Comparison of ENCODE assay signal across 34 cellular contexts in the genomic region with DNA sequence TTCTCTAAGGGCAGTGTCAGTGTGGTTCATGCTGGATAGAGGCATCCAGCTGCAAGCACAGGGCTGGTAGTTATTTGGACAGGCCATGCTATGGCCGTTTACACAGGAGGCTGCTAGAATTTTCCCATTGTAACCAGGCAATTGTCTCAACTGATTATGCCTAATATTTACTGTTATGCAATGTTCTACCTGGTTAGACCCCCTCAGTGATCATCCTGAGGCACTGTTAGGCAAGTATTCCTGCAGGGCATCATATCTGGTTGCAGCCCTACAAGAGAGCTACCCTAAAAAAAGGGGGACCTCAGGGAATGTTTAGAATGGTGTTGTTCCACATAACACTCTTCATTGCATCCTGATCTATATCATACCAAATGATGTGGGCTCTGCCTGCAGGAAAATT.
"Had no signal": no experiment of that assay in that cellular context is flagged by ENCODE, and none has a peak within 500 bp of the region (broad histone marks: within the 10 kb centered on the region; RNA-seq: fewer than 3 reads in every experiment).

No MANE protein-coding gene starts in this region.

- H3K27me3 ChIP-seq: MG63 had no signal

- H3K9ac ChIP-seq: KMS-11 had no signal

- H3K4me2 ChIP-seq: KMS-11 had no signal

- H3K4me3 ChIP-seq: MG63 had no signal

- H3K9me3 ChIP-seq: MG63 had no signal

- H3K27ac ChIP-seq: KMS-11 had no signal

- DNase-seq: Karpas-422, Kasumi-1, KG1, MG63, MM.1S, MV-4-11, NCI-H1048, NCI-H1092, NCI-H1092 treated with DMSO at 0.1 percent for 48 hours, NCI-H1105, NCI-H1105 treated with DMSO at 0.1 percent for 48 hours, NCI-H1417, NCI-H1417 treated with DMSO at 0.1 percent for 48 hours, NCI-H1436, NCI-H1436 treated with DMSO at 0.1 percent for 48 hours, NCI-H146, NCI-H1694, NCI-H1694 treated with DMSO at 0.1 percent for 48 hours, NCI-H187, NCI-H187 treated with DMSO at 0.1 percent for 48 hours, NCI-H1930, NCI-H2029, NCI-H2029 treated with DMSO at 0.1 percent for 48 hours, NCI-H2081, NCI-H2081 treated with DMSO at 0.1 percent for 48 hours, NCI-H2107, NCI-H2171, NCI-H2171 treated with DMSO at 0.1 percent for 48 hours, NCI-H2227 treated with DMSO at 0.1 percent for 48 hours, NCI-H226, NCI-H345, NCI-H446, NCI-H446 treated with DMSO at 0.1 percent for 48 hours had no signal

- H3K36me3 ChIP-seq: MG63 had no signal
